ENCODE assay signal across 1 cellular context in genomic region chr20:58297394-58297793, GRCh38.
TF ChIP-seq lines count a peak whose summit lies in the region.

No MANE protein-coding gene starts in this region.

TF ChIP-seq in HepG2, 621 proteins besides CTCF, POLR2A, EP300 and RAD21 (continues in another document):
- TF ChIP-seq ZNF691 (CRISPR knock-in tag; IDR thresholded peaks at IDR 0.05; ENCODE audit: borderline replicate concordance, low read depth), result no peak
- TF ChIP-seq GATAD2A (CRISPR knock-in tag; IDR thresholded peaks at IDR 0.05), result 0 out of 2 replicates have a peak, but pooled peaks have one; percentile 15
- no peak for TF ChIP-seq HNRNPH1 (optimal IDR thresholded peaks at IDR 0.05; ENCODE audit: low read depth, low read length)
- TF ChIP-seq ASH2L (IDR thresholded peaks at IDR 0.05; ENCODE audit: insufficient read length, low read depth, low read length), result no peak
- no peak for TF ChIP-seq ZIK1 (CRISPR knock-in tag; IDR thresholded peaks at IDR 0.05; ENCODE audit: borderline replicate concordance, low read depth)
- TF ChIP-seq ZNF205 (CRISPR knock-in tag; IDR thresholded peaks at IDR 0.05), result no peak
- TF ChIP-seq ZFP90 (CRISPR knock-in tag; IDR thresholded peaks at IDR 0.05; ENCODE audit: borderline replicate concordance), result no peak
- TF ChIP-seq SNAI1 (CRISPR knock-in tag; IDR thresholded peaks at IDR 0.05; ENCODE audit: borderline replicate concordance), result no peak
- TF ChIP-seq PAWR (CRISPR knock-in tag; IDR thresholded peaks at IDR 0.05; ENCODE audit: borderline replicate concordance), result no peak
- TF ChIP-seq ZNF615 (CRISPR knock-in tag; IDR thresholded peaks at IDR 0.05; ENCODE audit: borderline replicate concordance), result no peak
- no peak for TF ChIP-seq PPARG (CRISPR knock-in tag; conservative IDR thresholded peaks at IDR 0.05)
- TF ChIP-seq CENPBD1 (CRISPR knock-in tag; IDR thresholded peaks at IDR 0.05; ENCODE audit: borderline replicate concordance, low read depth), result no peak
- no peak for TF ChIP-seq SYNCRIP (IDR thresholded peaks at IDR 0.05; ENCODE audit: insufficient read depth, low read depth, low read length)
- peak; percentile 38; the same call in 1 of the 2 replicates for TF ChIP-seq ONECUT2 (CRISPR knock-in tag; IDR thresholded peaks at IDR 0.05)
- TF ChIP-seq RBM22 (optimal IDR thresholded peaks at IDR 0.05; ENCODE audit: low read length), result no peak
- TF ChIP-seq ZXDC (CRISPR knock-in tag; IDR thresholded peaks at IDR 0.05), result no peak
- no peak for TF ChIP-seq TCF7L2 (IDR thresholded peaks at IDR 0.05; ENCODE audit: low read depth, low read length)
- 0 out of 2 replicates have a peak, but pooled peaks have one; percentile 21 for TF ChIP-seq REPIN1 (CRISPR knock-in tag; IDR thresholded peaks at IDR 0.05; ENCODE audit: borderline replicate concordance, low read depth)
- no peak for TF ChIP-seq ZNF574 (CRISPR knock-in tag; IDR thresholded peaks at IDR 0.05)
- TF ChIP-seq CHD4 (IDR thresholded peaks at IDR 0.05; ENCODE audit: borderline replicate concordance, low read length), result no peak
- no peak for TF ChIP-seq ARNTL (CRISPR knock-in tag; IDR thresholded peaks at IDR 0.05)
- TF ChIP-seq SP140L (CRISPR knock-in tag; IDR thresholded peaks at IDR 0.05; ENCODE audit: borderline replicate concordance), result no peak
- no peak for TF ChIP-seq ZNF614 (CRISPR knock-in tag; IDR thresholded peaks at IDR 0.05; ENCODE audit: borderline replicate concordance)
- TF ChIP-seq ZNF580 (CRISPR knock-in tag; IDR thresholded peaks at IDR 0.05; ENCODE audit: borderline replicate concordance, low read depth), result no peak
- 0 out of 2 replicates have a peak, but pooled peaks have one; percentile 14 for TF ChIP-seq ZNF644 (CRISPR knock-in tag; IDR thresholded peaks at IDR 0.05; ENCODE audit: low read depth)
- no peak for TF ChIP-seq NFIC (IDR thresholded peaks at IDR 0.05; ENCODE audit: low read length)
- no peak for TF ChIP-seq ZNF251 (CRISPR knock-in tag; IDR thresholded peaks at IDR 0.05)
- 0 out of 2 replicates have a peak, but pooled peaks have one; percentile 38 for TF ChIP-seq FOXK1 (CRISPR knock-in tag; IDR thresholded peaks at IDR 0.05; ENCODE audit: borderline replicate concordance, low read depth)
- TF ChIP-seq ARHGAP35 (CRISPR knock-in tag; IDR thresholded peaks at IDR 0.05; ENCODE audit: borderline replicate concordance), result no peak
- TF ChIP-seq FOXK2 (IDR thresholded peaks at IDR 0.05), result no peak
- no peak for TF ChIP-seq UBTF (CRISPR knock-in tag; IDR thresholded peaks at IDR 0.05)
- TF ChIP-seq SKI (IDR thresholded peaks at IDR 0.05; ENCODE audit: partially characterized antibody), result no peak
- no peak for TF ChIP-seq ZNF570 (CRISPR knock-in tag; IDR thresholded peaks at IDR 0.05; ENCODE audit: borderline replicate concordance)
- TF ChIP-seq FOXO1 (CRISPR knock-in tag; IDR thresholded peaks at IDR 0.05), result 0 out of 2 replicates have a peak, but pooled peaks have one; percentile 22
- TF ChIP-seq ARNT2 (CRISPR knock-in tag; IDR thresholded peaks at IDR 0.05; ENCODE audit: low read depth), result no peak
- no peak for TF ChIP-seq ZFP36L2 (CRISPR knock-in tag; IDR thresholded peaks at IDR 0.05)
- TF ChIP-seq ZNF274 (CRISPR knock-in tag; IDR thresholded peaks at IDR 0.05), result no peak
- TF ChIP-seq ZNF143 (CRISPR knock-in tag; IDR thresholded peaks at IDR 0.05), result no peak
- TF ChIP-seq ARID5B (CRISPR knock-in tag; IDR thresholded peaks at IDR 0.05), result peak; percentile 41; the same call in 1 of the 2 replicates
- TF ChIP-seq MBNL3 (CRISPR knock-in tag; conservative IDR thresholded peaks at IDR 0.05), result no peak
- no peak for TF ChIP-seq SMAD3 (CRISPR knock-in tag; IDR thresholded peaks at IDR 0.05)
- TF ChIP-seq FIP1L1 (IDR thresholded peaks at IDR 0.05; ENCODE audit: borderline replicate concordance, insufficient read depth, low read depth, low read length), result no peak
- TF ChIP-seq MAZ (IDR thresholded peaks at IDR 0.05; ENCODE audit: borderline replicate concordance, low read depth, low read length), result no peak
- no peak for TF ChIP-seq MAZ (CRISPR knock-in tag; IDR thresholded peaks at IDR 0.05; ENCODE audit: low read depth)
- TF ChIP-seq XBP1 (CRISPR knock-in tag; IDR thresholded peaks at IDR 0.05), result no peak
- no peak for TF ChIP-seq ZNF569 (CRISPR knock-in tag; IDR thresholded peaks at IDR 0.05; ENCODE audit: borderline replicate concordance)
- no peak for TF ChIP-seq MLXIP (CRISPR knock-in tag; IDR thresholded peaks at IDR 0.05; ENCODE audit: borderline replicate concordance)
- no peak for TF ChIP-seq STAG1 (CRISPR knock-in tag; IDR thresholded peaks at IDR 0.05)
- TF ChIP-seq DMAP1 (CRISPR knock-in tag; IDR thresholded peaks at IDR 0.05), result no peak
- no peak for TF ChIP-seq PATZ1 (CRISPR knock-in tag; IDR thresholded peaks at IDR 0.05)
- no peak for TF ChIP-seq ZNF432 (CRISPR knock-in tag; IDR thresholded peaks at IDR 0.05; ENCODE audit: borderline replicate concordance)
